In genomic region chr11:5938603-5938965, GRCh38 we compare ENCODE assay signal across 36 cellular contexts. TPM values are rescaled to one million over a fixed set of nuclear protein-coding genes. Genes with fewer than 3 reads are reported as not detected.
A peak's percentile ranks its signal among the peaks of the same experiment; 100 is the strongest.
DNase-seq lines count a peak whose midpoint lies in the region; ATAC-seq, FAIRE-seq and TF ChIP-seq lines count a peak whose summit lies in the region.
"Had no signal": no experiment of that assay in that cellular context is flagged by ENCODE, and none has a peak within 500 bp of the region (broad histone marks: within the 10 kb centered on the region; RNA-seq: fewer than 3 reads in every experiment).

No MANE protein-coding gene starts in this region.

- H3K36me3 Mint-ChIP-seq in WTC11 = peaks cover 11% of the 10 kb centered on the region
- H3K36me3 Mint-ChIP-seq in activated T-helper 1 cell treated with anti-CD3 and anti-CD28 coated beads, Interleukin-12 subunit alpha, Interleukin-12 subunit beta, Interleukin-2, Interleukin-4 antibody, amounts not matched to agents 30 ng/mL and 10 ng/mL and 1 ng/mL, durations not matched to agents 14 hours and 24 hours and 36 hours (ENCODE audit: low read depth) = no peaks in the 10 kb centered on the region
- H3K36me3 Mint-ChIP-seq: activated naive CD4-positive, alpha-beta T cell treated with anti-CD3 and anti-CD28 coated beads, Interleukin-2, amount 10 ng/mL, durations not matched to agents 7 days and 5 days; brain; natural killer cell had no signal

- intact Hi-C loops in activated T-helper 1 cell treated with anti-CD3 and anti-CD28 coated beads, Interleukin-12 subunit alpha, Interleukin-12 subunit beta, Interleukin-2, Interleukin-4 antibody, amounts not matched to agents 30 ng/mL and 10 ng/mL and 1 ng/mL, durations not matched to agents 14 hours and 24 hours and 36 hours (cut with micrococcal nuclease) = no loop called here

- FAIRE-seq in urothelium cell line (lab: Jason Lieb, UNC) = no peak
- FAIRE-seq: endometrium had no signal

- H3K27me3 Mint-ChIP-seq in WTC11 (ENCODE audit: low read depth) = peaks cover 2% of the 10 kb centered on the region; the same call in 1 of the 2 replicates
- peaks cover 2% of the 10 kb centered on the region for H3K27me3 Mint-ChIP-seq in activated T-helper 1 cell treated with anti-CD3 and anti-CD28 coated beads, Interleukin-12 subunit alpha, Interleukin-12 subunit beta, Interleukin-2, Interleukin-4 antibody, amounts not matched to agents 30 ng/mL and 10 ng/mL and 1 ng/mL, durations not matched to agents 14 hours and 24 hours and 36 hours (ENCODE audit: insufficient read depth)

- DNase-seq in NCI-H1417 (lab: John Stamatoyannopoulos, UW) = peak in 2 of 3 experiments; percentile 67 to 82
- DNase-seq in NCI-H1417 treated with DMSO at 0.1 percent for 48 hours (lab: John Stamatoyannopoulos, UW) = no peak
- peak; percentile 41 to 52 for DNase-seq in NCI-H2081 (lab: John Stamatoyannopoulos, UW)
- no peak for DNase-seq in WTC11 (ENCODE audit: low spot score)
- DNase-seq in urothelium cell line (ENCODE audit: low spot score) = peak; percentile 21
- DNase-seq in activated T-helper 1 cell treated with anti-CD3 and anti-CD28 coated beads, Interleukin-12 subunit alpha, Interleukin-12 subunit beta, Interleukin-2, Interleukin-4 antibody, amounts not matched to agents 30 ng/mL and 10 ng/mL and 1 ng/mL, durations not matched to agents 14 hours and 24 hours and 36 hours (ENCODE audit: low spot score) = no peak
- no peak for DNase-seq in hepatic stellate cell (ENCODE audit: low spot score)
- no peak for DNase-seq in A172 (ENCODE audit: low spot score)
- DNase-seq: activated CD8-positive, alpha-beta memory T cell treated with anti-CD3 and anti-CD28 coated beads, Interleukin-2, amount 50 U/mL, for 48 hours; activated CD8-positive, alpha-beta T cell treated with anti-CD3 and anti-CD28 coated beads for 36 hours; activated naive CD4-positive, alpha-beta T cell treated with anti-CD3 and anti-CD28 coated beads, Interleukin-2, amount 10 ng/mL, durations not matched to agents 7 days and 5 days; C1 segment of cervical spinal cord; COR-L47; DMS79; esophagus squamous epithelium; foreskin keratinocyte; GDM1; mucosa of descending colon; natural killer cell; NCI-H1092; PC-9; Right ventricle myocardium superior; stimulated activated CD4-positive, alpha-beta T cell treated with anti-CD3 and anti-CD28 coated beads, Interleukin-4, amount 100 ng/mL, for 24 hours; T-helper 17 cell had no signal

- peaks cover 30% of the 10 kb centered on the region for H3K9me3 Mint-ChIP-seq in WTC11
- peaks cover 7% of the 10 kb centered on the region for H3K9me3 Mint-ChIP-seq in activated T-helper 1 cell treated with anti-CD3 and anti-CD28 coated beads, Interleukin-12 subunit alpha, Interleukin-12 subunit beta, Interleukin-2, Interleukin-4 antibody, amounts not matched to agents 30 ng/mL and 10 ng/mL and 1 ng/mL, durations not matched to agents 14 hours and 24 hours and 36 hours
- H3K9me3 Mint-ChIP-seq: activated CD8-positive, alpha-beta T cell treated with anti-CD3 and anti-CD28 coated beads for 36 hours had no signal

- POLR2A ChIA-PET in WTC11 (lab: Charles Lee) = no interaction called here

- CTCF ChIA-PET in WTC11 (lab: Charles Lee) = no interaction called here

- H3K27ac Mint-ChIP-seq in WTC11 = no peak overlapping the region
- H3K27ac Mint-ChIP-seq in activated T-helper 1 cell treated with anti-CD3 and anti-CD28 coated beads, Interleukin-12 subunit alpha, Interleukin-12 subunit beta, Interleukin-2, Interleukin-4 antibody, amounts not matched to agents 30 ng/mL and 10 ng/mL and 1 ng/mL, durations not matched to agents 14 hours and 24 hours and 36 hours = no peak overlapping the region
- H3K27ac Mint-ChIP-seq: activated CD8-positive, alpha-beta T cell treated with anti-CD3 and anti-CD28 coated beads for 36 hours; activated naive CD4-positive, alpha-beta T cell treated with anti-CD3 and anti-CD28 coated beads, Interleukin-2, amount 10 ng/mL, durations not matched to agents 7 days and 5 days; brain; natural killer cell; T-helper 17 cell had no signal

- ATAC-seq in WTC11 = peak; percentile 47; the same call in 1 of the 2 replicates
- ATAC-seq: activated CD8-positive, alpha-beta T cell treated with anti-CD3 and anti-CD28 coated beads for 36 hours; foreskin keratinocyte; heart left ventricle; mucosa of descending colon; natural killer cell; SK-N-SH treated with all-trans-retinoic acid at 6 μM for 48 hours; T-helper 17 cell had no signal

- no peaks in the 10 kb centered on the region for H3K4me1 Mint-ChIP-seq in WTC11
- no peaks in the 10 kb centered on the region for H3K4me1 Mint-ChIP-seq in activated T-helper 1 cell treated with anti-CD3 and anti-CD28 coated beads, Interleukin-12 subunit alpha, Interleukin-12 subunit beta, Interleukin-2, Interleukin-4 antibody, amounts not matched to agents 30 ng/mL and 10 ng/mL and 1 ng/mL, durations not matched to agents 14 hours and 24 hours and 36 hours (ENCODE audit: low read depth)
- H3K4me1 Mint-ChIP-seq: activated naive CD4-positive, alpha-beta T cell treated with anti-CD3 and anti-CD28 coated beads, Interleukin-2, amount 10 ng/mL, durations not matched to agents 7 days and 5 days; brain; natural killer cell; T-helper 17 cell had no signal

- no peak for TF ChIP-seq CTCF in WTC11 (IDR thresholded peaks at IDR 0.05)

- H3K4me3 Mint-ChIP-seq in WTC11 = no peak overlapping the region
- H3K4me3 Mint-ChIP-seq in activated T-helper 1 cell treated with anti-CD3 and anti-CD28 coated beads, Interleukin-12 subunit alpha, Interleukin-12 subunit beta, Interleukin-2, Interleukin-4 antibody, amounts not matched to agents 30 ng/mL and 10 ng/mL and 1 ng/mL, durations not matched to agents 14 hours and 24 hours and 36 hours = no peak overlapping the region
- H3K4me3 Mint-ChIP-seq: activated CD8-positive, alpha-beta T cell treated with anti-CD3 and anti-CD28 coated beads for 36 hours; activated naive CD4-positive, alpha-beta T cell treated with anti-CD3 and anti-CD28 coated beads, Interleukin-2, amount 10 ng/mL, durations not matched to agents 7 days and 5 days; brain; natural killer cell; T-helper 17 cell had no signal

TF ChIP-seq in WTC11, 78 proteins besides CTCF, POLR2A, EP300 and RAD21:
- TF ChIP-seq, protein P1, sequence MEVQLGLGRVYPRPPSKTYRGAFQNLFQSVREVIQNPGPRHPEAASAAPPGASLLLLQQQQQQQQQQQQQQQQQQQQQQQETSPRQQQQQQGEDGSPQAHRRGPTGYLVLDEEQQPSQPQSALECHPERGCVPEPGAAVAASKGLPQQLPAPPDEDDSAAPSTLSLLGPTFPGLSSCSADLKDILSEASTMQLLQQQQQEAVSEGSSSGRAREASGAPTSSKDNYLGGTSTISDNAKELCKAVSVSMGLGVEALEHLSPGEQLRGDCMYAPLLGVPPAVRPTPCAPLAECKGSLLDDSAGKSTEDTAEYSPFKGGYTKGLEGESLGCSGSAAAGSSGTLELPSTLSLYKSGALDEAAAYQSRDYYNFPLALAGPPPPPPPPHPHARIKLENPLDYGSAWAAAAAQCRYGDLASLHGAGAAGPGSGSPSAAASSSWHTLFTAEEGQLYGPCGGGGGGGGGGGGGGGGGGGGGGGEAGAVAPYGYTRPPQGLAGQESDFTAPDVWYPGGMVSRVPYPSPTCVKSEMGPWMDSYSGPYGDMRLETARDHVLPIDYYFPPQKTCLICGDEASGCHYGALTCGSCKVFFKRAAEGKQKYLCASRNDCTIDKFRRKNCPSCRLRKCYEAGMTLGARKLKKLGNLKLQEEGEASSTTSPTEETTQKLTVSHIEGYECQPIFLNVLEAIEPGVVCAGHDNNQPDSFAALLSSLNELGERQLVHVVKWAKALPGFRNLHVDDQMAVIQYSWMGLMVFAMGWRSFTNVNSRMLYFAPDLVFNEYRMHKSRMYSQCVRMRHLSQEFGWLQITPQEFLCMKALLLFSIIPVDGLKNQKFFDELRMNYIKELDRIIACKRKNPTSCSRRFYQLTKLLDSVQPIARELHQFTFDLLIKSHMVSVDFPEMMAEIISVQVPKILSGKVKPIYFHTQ (CRISPR knock-in tag; IDR thresholded peaks at IDR 0.05) = no peak
- no peak for TF ChIP-seq JAZF1 (CRISPR knock-in tag; IDR thresholded peaks at IDR 0.05)
TF ChIP-seq in WTC11: peak in this region for 0.

RNA-seq across cellular contexts. Expression of gene OR56A3, which starts 3.5 kb away (rescaled TPM):
- total RNA-seq in WTC11 (2021) = not detected in 3 replicates
- total RNA-seq in activated T-helper 1 cell treated with anti-CD3 and anti-CD28 coated beads, Interleukin-12 subunit alpha, Interleukin-12 subunit beta, Interleukin-2, Interleukin-4 antibody, amounts not matched to agents 30 ng/mL and 10 ng/mL and 1 ng/mL, durations not matched to agents 14 hours and 24 hours and 36 hours = not detected in 2 replicates
- not detected in 2 replicates for total RNA-seq in A172 (2014; rRNA removed; shearing (Covaris generic))
- total RNA-seq: activated CD8-positive, alpha-beta T cell treated with anti-CD3 and anti-CD28 coated beads for 36 hours; dermis microvascular lymphatic vessel endothelial cell; esophagus squamous epithelium; foreskin keratinocyte; heart left ventricle; kidney epithelial cell; lung; M059J; mucosa of descending colon; natural killer cell; NCI-H460; omental fat pad; PC-9; pulmonary artery endothelial cell; Right ventricle myocardium superior; T-helper 17 cell; tibial nerve had no signal

RNA-seq across cellular contexts. Expression of gene OR56A5, which starts 29.7 kb away (rescaled TPM):
- 0.27 TPM in 1 of 3 replicates, not detected in the others for total RNA-seq in WTC11 (2021)
- not detected in 2 replicates for total RNA-seq in activated T-helper 1 cell treated with anti-CD3 and anti-CD28 coated beads, Interleukin-12 subunit alpha, Interleukin-12 subunit beta, Interleukin-2, Interleukin-4 antibody, amounts not matched to agents 30 ng/mL and 10 ng/mL and 1 ng/mL, durations not matched to agents 14 hours and 24 hours and 36 hours
- not detected in 2 replicates for total RNA-seq in A172 (2014; rRNA removed; shearing (Covaris generic))
- total RNA-seq: activated CD8-positive, alpha-beta T cell treated with anti-CD3 and anti-CD28 coated beads for 36 hours; dermis microvascular lymphatic vessel endothelial cell; esophagus squamous epithelium; foreskin keratinocyte; heart left ventricle; kidney epithelial cell; lung; M059J; mucosa of descending colon; NCI-H460; omental fat pad; PC-9; pulmonary artery endothelial cell; Right ventricle myocardium superior; T-helper 17 cell; tibial nerve had no signal

RNA-seq across cellular contexts. Expression of gene OR52E5, which starts 45.6 kb away (rescaled TPM):
- not detected in 3 replicates for total RNA-seq in WTC11 (2021)
- total RNA-seq in activated T-helper 1 cell treated with anti-CD3 and anti-CD28 coated beads, Interleukin-12 subunit alpha, Interleukin-12 subunit beta, Interleukin-2, Interleukin-4 antibody, amounts not matched to agents 30 ng/mL and 10 ng/mL and 1 ng/mL, durations not matched to agents 14 hours and 24 hours and 36 hours = not detected in 2 replicates
- total RNA-seq in A172 (2014; rRNA removed; shearing (Covaris generic)) = not detected in 2 replicates
- total RNA-seq: activated CD8-positive, alpha-beta T cell treated with anti-CD3 and anti-CD28 coated beads for 36 hours; dermis microvascular lymphatic vessel endothelial cell; esophagus squamous epithelium; foreskin keratinocyte; heart left ventricle; kidney epithelial cell; lung; M059J; mucosa of descending colon; natural killer cell; NCI-H460; omental fat pad; PC-9; pulmonary artery endothelial cell; Right ventricle myocardium superior; T-helper 17 cell; tibial nerve had no signal

RNA-seq across cellular contexts. Expression of gene OR52L1, which starts 48.2 kb away (rescaled TPM):
- 0.15 to 0.44 TPM in 2 of 3 replicates, not detected in the other for total RNA-seq in WTC11 (2021)
- 0.20 TPM in 1 of 2 replicates, not detected in the other for total RNA-seq in activated T-helper 1 cell treated with anti-CD3 and anti-CD28 coated beads, Interleukin-12 subunit alpha, Interleukin-12 subunit beta, Interleukin-2, Interleukin-4 antibody, amounts not matched to agents 30 ng/mL and 10 ng/mL and 1 ng/mL, durations not matched to agents 14 hours and 24 hours and 36 hours
- total RNA-seq in A172 (2014; rRNA removed; shearing (Covaris generic)) = not detected in 2 replicates
- total RNA-seq: activated CD8-positive, alpha-beta T cell treated with anti-CD3 and anti-CD28 coated beads for 36 hours; dermis microvascular lymphatic vessel endothelial cell; esophagus squamous epithelium; foreskin keratinocyte; heart left ventricle; kidney epithelial cell; mucosa of descending colon; NCI-H460; omental fat pad; PC-9; pulmonary artery endothelial cell; Right ventricle myocardium superior; T-helper 17 cell; tibial nerve had no signal

RNA-seq across cellular contexts. Expression of gene OR52E4, which starts 58.2 kb away (rescaled TPM):
- not detected in 3 replicates for total RNA-seq in WTC11 (2021)
- total RNA-seq in activated T-helper 1 cell treated with anti-CD3 and anti-CD28 coated beads, Interleukin-12 subunit alpha, Interleukin-12 subunit beta, Interleukin-2, Interleukin-4 antibody, amounts not matched to agents 30 ng/mL and 10 ng/mL and 1 ng/mL, durations not matched to agents 14 hours and 24 hours and 36 hours = not detected in 2 replicates
- total RNA-seq in A172 (2014; rRNA removed; shearing (Covaris generic)) = not detected in 2 replicates
- total RNA-seq: activated CD8-positive, alpha-beta T cell treated with anti-CD3 and anti-CD28 coated beads for 36 hours; dermis microvascular lymphatic vessel endothelial cell; esophagus squamous epithelium; foreskin keratinocyte; heart left ventricle; kidney epithelial cell; lung; M059J; mucosa of descending colon; natural killer cell; NCI-H460; omental fat pad; PC-9; pulmonary artery endothelial cell; Right ventricle myocardium superior; T-helper 17 cell; tibial nerve had no signal

Comparison
In these comparisons a context has a peak if more than half of its experiments do, and no peak if none do; other contexts are left out.
1. DNase-seq: peak in NCI-H1417 (2 of 3), NCI-H2081 (2 of 2) and urothelium cell line (single experiment); none in NCI-H1417 treated with DMSO at 0.1 percent for 48 hours (single experiment), WTC11 (single experiment), activated T-helper 1 cell treated with anti-CD3 and anti-CD28 coated beads, Interleukin-12 subunit alpha, Interleukin-12 subunit beta, Interleukin-2, Interleukin-4 antibody, amounts not matched to agents 30 ng/mL and 10 ng/mL and 1 ng/mL, durations not matched to agents 14 hours and 24 hours and 36 hours (single experiment), hepatic stellate cell (single experiment) and A172 (single experiment).